In genomic region chr10:97583476-97583875, GRCh38 we compare ENCODE assay signal across 22 cellular contexts. TPM values are rescaled to one million over a fixed set of nuclear protein-coding genes. Genes with fewer than 3 reads are reported as not detected.
DNase-seq lines count a peak whose midpoint lies in the region; ATAC-seq, FAIRE-seq and TF ChIP-seq lines count a peak whose summit lies in the region.
"Had no signal": no experiment of that assay in that cellular context is flagged by ENCODE, and none has a peak within 500 bp of the region (broad histone marks: within the 10 kb centered on the region; RNA-seq: fewer than 3 reads in every experiment).

No MANE protein-coding gene starts in this region.

- TF ChIP-seq CTCF in RWPE2 (IDR thresholded peaks at IDR 0.05; ENCODE audit: poor library complexity, severe bottlenecking) (no peak), kidney (IDR thresholded peaks at IDR 0.05; ENCODE audit: borderline replicate concordance, extremely low read depth, insufficient read depth) (no peak), gastrocnemius medialis (IDR thresholded peaks at IDR 0.05 in 4 of 5, conservative IDR thresholded peaks at IDR 0.05 in 1 of 5) (no peak)
- no peak for TF ChIP-seq CTCF in CD8-positive, alpha-beta T cell (IDR thresholded peaks at IDR 0.05)

- no peaks in the 10 kb centered on the region for H3K4me1 Mint-ChIP-seq in CD8-positive, alpha-beta T cell (ENCODE audit: low read depth)
- no peaks in the 10 kb centered on the region for H3K4me1 Mint-ChIP-seq in activated CD8-positive, alpha-beta T cell treated with anti-CD3 and anti-CD28 coated beads, Interleukin-2, amount 10 ng/mL, durations not matched to agents 7 days and 5 days (ENCODE audit: low read depth)
- H3K4me1 Mint-ChIP-seq: activated B cell treated with CpG ODN at 0.5 μM for 24 hours; activated CD4-positive, alpha-beta memory T cell treated with anti-CD3 and anti-CD28 coated beads, Interleukin-2, amount 10 ng/mL, durations not matched to agents 7 days and 5 days had no signal

- no peaks in the 10 kb centered on the region for H3K9me2 ChIP-seq in GM23248 (ENCODE audit: insufficient read depth)

- H3K9me3 ChIP-seq in GM23248 (ENCODE audit: low read depth): no peaks in the 10 kb centered on the region
- no peaks in the 10 kb centered on the region for H3K9me3 ChIP-seq in RWPE2 (ENCODE audit: severe bottlenecking)
- H3K9me3 ChIP-seq in kidney (ENCODE audit: control insufficient read depth in 1 of 2, low read length in 2 of 2): no peaks in the 10 kb centered on the region
- no peaks in the 10 kb centered on the region for H3K9me3 ChIP-seq in gastrocnemius medialis
- no peaks in the 10 kb centered on the region for H3K9me3 ChIP-seq in CD8-positive, alpha-beta T cell (ENCODE audit: low read length)
- H3K9me3 ChIP-seq: ovary, tibial nerve had no signal

- H3K27ac Mint-ChIP-seq in CD8-positive, alpha-beta T cell: no peak overlapping the region
- no peak overlapping the region for H3K27ac Mint-ChIP-seq in activated CD8-positive, alpha-beta T cell treated with anti-CD3 and anti-CD28 coated beads, Interleukin-2, amount 10 ng/mL, durations not matched to agents 7 days and 5 days
- H3K27ac Mint-ChIP-seq: activated B cell treated with CpG ODN at 0.5 μM for 24 hours; activated CD4-positive, alpha-beta memory T cell treated with anti-CD3 and anti-CD28 coated beads, Interleukin-2, amount 10 ng/mL, durations not matched to agents 7 days and 5 days; activated naive CD4-positive, alpha-beta T cell treated with anti-CD3 and anti-CD28 coated beads for 36 hours; activated T-cell treated with anti-CD3 and anti-CD28 coated beads, Interleukin-2, amount 50 U/mL, for 24 hours; endodermal cell; T-helper 2 cell treated with Interferon-gamma antibody and Interleukin-4, amounts not matched to agents 5 μg/mL and 100 μg/mL, for 36 hours had no signal

- DNase-seq in GM23248 (no peak), RWPE2 (ENCODE audit: low spot score) (no peak), kidney (no peak), gastrocnemius medialis (no peak), left lobe of liver (ENCODE audit: low spot score) (no peak)
- no peak for DNase-seq in CD8-positive, alpha-beta T cell
- no peak for DNase-seq in activated CD8-positive, alpha-beta T cell treated with anti-CD3 and anti-CD28 coated beads, Interleukin-2, amount 10 ng/mL, durations not matched to agents 7 days and 5 days
- DNase-seq: activated B cell treated with CpG ODN at 0.5 μM for 24 hours; activated CD4-positive, alpha-beta memory T cell treated with anti-CD3 and anti-CD28 coated beads, Interleukin-2, amount 10 ng/mL, durations not matched to agents 7 days and 5 days; activated naive CD4-positive, alpha-beta T cell treated with anti-CD3 and anti-CD28 coated beads for 36 hours; activated T-cell treated with anti-CD3 and anti-CD28 coated beads, Interleukin-2, amount 50 U/mL, for 24 hours; AML-193; COR-L47; glutamatergic neuron; NCI-H1105 treated with DMSO at 0.1 percent for 48 hours; stimulated activated naive CD4-positive, alpha-beta T cell had no signal

- H4K20me1 ChIP-seq in GM23248 (ENCODE audit: insufficient read depth): no peaks in the 10 kb centered on the region

- H3K4me2 ChIP-seq in GM23248 (ENCODE audit: unreplicated experiment): no peak overlapping the region

- in situ Hi-C loops in GM23248 (cut with MboI): no loop called here
- in situ Hi-C loops in gastrocnemius medialis (cut with MboI; ENCODE audit: low sequenced_read_pairs in 4 of 4): no loop called here

- CTCF ChIA-PET in CD8-positive, alpha-beta T cell (lab: Charles Lee): interaction anchor here (0.6 to 3.6 kb wide), 3 partner anchors 11 to 32 kb away, joined by 3 to 16 read pairs (median 3); partner anchors contain the start of gene ANKRD2
- CTCF ChIA-PET in activated CD8-positive, alpha-beta T cell treated with anti-CD3 and anti-CD28 coated beads, Interleukin-2, amount 10 ng/mL, durations not matched to agents 7 days and 5 days (lab: Charles Lee): interaction anchor here (3.1 kb wide), 1 partner anchor 11 kb away, joined by 12 read pairs; the partner anchor contains the start of gene ANKRD2

- H3K4me3 ChIP-seq in GM23248: no peak overlapping the region
- H3K4me3 ChIP-seq in RWPE2 (ENCODE audit: severe bottlenecking): no peak overlapping the region
- no peak overlapping the region for H3K4me3 ChIP-seq in kidney (ENCODE audit: low read length in 2 of 2)
- no peak overlapping the region for H3K4me3 ChIP-seq in gastrocnemius medialis
- H3K4me3 ChIP-seq in CD8-positive, alpha-beta T cell (ENCODE audit: low read depth, low read length): no peak overlapping the region
- H3K4me3 ChIP-seq: ovary had no signal

- no peak overlapping the region for H3K9ac ChIP-seq in GM23248
- peak overlapping the region in 1 of 2 donors; percentile 86 for H3K9ac ChIP-seq in kidney (ENCODE audit: low read length in 2 of 2)

- H3K4me1 ChIP-seq in GM23248 (ENCODE audit: insufficient read depth) (peaks cover 4% of the 10 kb centered on the region; the same call in 1 of the 2 replicates), RWPE2 (ENCODE audit: insufficient read depth, poor library complexity, severe bottlenecking) (peaks cover 8% of the 10 kb centered on the region), kidney (ENCODE audit: control insufficient read depth in 1 of 2, insufficient read depth in 1 of 2, low read depth in 1 of 2, low read length in 2 of 2) (peaks cover 15 to 29% of the 10 kb centered on the region in 2 donors), gastrocnemius medialis (peaks cover 6 to 24% of the 10 kb centered on the region in 2 donors)
- no peaks in the 10 kb centered on the region for H3K4me1 ChIP-seq in CD8-positive, alpha-beta T cell (ENCODE audit: insufficient read depth, low read length)

- no peaks in the 10 kb centered on the region for H3K36me3 Mint-ChIP-seq in CD8-positive, alpha-beta T cell
- H3K36me3 Mint-ChIP-seq in activated CD8-positive, alpha-beta T cell treated with anti-CD3 and anti-CD28 coated beads, Interleukin-2, amount 10 ng/mL, durations not matched to agents 7 days and 5 days (ENCODE audit: low read depth): no peaks in the 10 kb centered on the region

- WGBS in GM23248 (ENCODE audit: low coverage in 1 of 2, low lambda C conversion rate in 2 of 2, missing lambda C conversion rate in 2 of 2), 2 experiments: 80 to 83% methylated on average over 6 to 11 of the region's 13 CpGs

- H3K36me3 ChIP-seq in GM23248 (ENCODE audit: low read depth) (no peaks in the 10 kb centered on the region), RWPE2 (ENCODE audit: low read depth) (no peaks in the 10 kb centered on the region), kidney (ENCODE audit: control insufficient read depth in 1 of 2, insufficient read depth in 2 of 2, low read length in 2 of 2) (no peaks in the 10 kb centered on the region), gastrocnemius medialis (peaks cover 0 to 6% of the 10 kb centered on the region in 2 donors)
- H3K36me3 ChIP-seq in CD8-positive, alpha-beta T cell (ENCODE audit: insufficient read depth, low read length): no peaks in the 10 kb centered on the region
- H3K36me3 ChIP-seq: ovary, tibial nerve had no signal

- no peaks in the 10 kb centered on the region for H3F3A ChIP-seq in GM23248 (ENCODE audit: insufficient read depth)

- no peaks in the 10 kb centered on the region for H3K9me3 Mint-ChIP-seq in CD8-positive, alpha-beta T cell
- H3K9me3 Mint-ChIP-seq in activated CD8-positive, alpha-beta T cell treated with anti-CD3 and anti-CD28 coated beads, Interleukin-2, amount 10 ng/mL, durations not matched to agents 7 days and 5 days (ENCODE audit: insufficient read depth): no peaks in the 10 kb centered on the region
- H3K9me3 Mint-ChIP-seq: activated B cell treated with CpG ODN at 0.5 μM for 24 hours; activated CD4-positive, alpha-beta memory T cell treated with anti-CD3 and anti-CD28 coated beads, Interleukin-2, amount 10 ng/mL, durations not matched to agents 7 days and 5 days; activated naive CD4-positive, alpha-beta T cell treated with anti-CD3 and anti-CD28 coated beads for 36 hours; activated T-cell treated with anti-CD3 and anti-CD28 coated beads, Interleukin-2, amount 50 U/mL, for 24 hours; endodermal cell; T-helper 2 cell treated with Interferon-gamma antibody and Interleukin-4, amounts not matched to agents 5 μg/mL and 100 μg/mL, for 36 hours had no signal

- no peak overlapping the region for H3K27ac ChIP-seq in GM23248
- peak overlapping the region; percentile 19 for H3K27ac ChIP-seq in RWPE2 (ENCODE audit: poor library complexity, severe bottlenecking)
- peak overlapping the region; percentile 94 to 95 for H3K27ac ChIP-seq in kidney (ENCODE audit: low read depth in 2 of 2, low read length in 2 of 2)
- H3K27ac ChIP-seq in gastrocnemius medialis: peak overlapping the region; percentile 83 to 94 (median 92)
- H3K27ac ChIP-seq in CD8-positive, alpha-beta T cell (ENCODE audit: low read depth, low read length): no peak overlapping the region
- H3K27ac ChIP-seq: ovary had no signal

- POLR2A ChIA-PET in CD8-positive, alpha-beta T cell (lab: Charles Lee): no interaction called here
- POLR2A ChIA-PET in activated CD8-positive, alpha-beta T cell treated with anti-CD3 and anti-CD28 coated beads, Interleukin-2, amount 10 ng/mL, durations not matched to agents 7 days and 5 days (lab: Charles Lee): no interaction called here

- H3K79me2 ChIP-seq in GM23248 (ENCODE audit: insufficient read depth): no peaks in the 10 kb centered on the region

- no peak for FAIRE-seq in kidney (lab: Jason Lieb, UNC)
- FAIRE-seq: colon had no signal

- peak overlapping the region; percentile 69 for H2AFZ ChIP-seq in GM23248

- H3K27me3 Mint-ChIP-seq in CD8-positive, alpha-beta T cell (ENCODE audit: low read depth): peaks cover 4% of the 10 kb centered on the region
- H3K27me3 Mint-ChIP-seq in activated CD8-positive, alpha-beta T cell treated with anti-CD3 and anti-CD28 coated beads, Interleukin-2, amount 10 ng/mL, durations not matched to agents 7 days and 5 days (ENCODE audit: low read depth): peaks cover 5% of the 10 kb centered on the region
- H3K27me3 Mint-ChIP-seq: activated B cell treated with CpG ODN at 0.5 μM for 24 hours; activated T-cell treated with anti-CD3 and anti-CD28 coated beads, Interleukin-2, amount 50 U/mL, for 24 hours had no signal

- intact Hi-C loops in kidney (cut with DNase I) (no loop called here), gastrocnemius medialis (cut with DNase I; ENCODE audit: low total_unique reads) (no loop called here)
- intact Hi-C loops in CD8-positive, alpha-beta T cell (cut with DNase I, micrococcal nuclease): no loop called here

- TF ChIP-seq POLR2A in gastrocnemius medialis (IDR thresholded peaks at IDR 0.05): no peak

- ATAC-seq in RWPE2 (ENCODE audit: low read depth) (no peak), gastrocnemius medialis (no peak), left lobe of liver (no peak)
- ATAC-seq in CD8-positive, alpha-beta T cell: no peak
- no peak for ATAC-seq in activated CD8-positive, alpha-beta T cell treated with anti-CD3 and anti-CD28 coated beads, Interleukin-2, amount 10 ng/mL, durations not matched to agents 7 days and 5 days

- no peak overlapping the region for H3K4me3 Mint-ChIP-seq in CD8-positive, alpha-beta T cell
- no peak overlapping the region for H3K4me3 Mint-ChIP-seq in activated CD8-positive, alpha-beta T cell treated with anti-CD3 and anti-CD28 coated beads, Interleukin-2, amount 10 ng/mL, durations not matched to agents 7 days and 5 days
- H3K4me3 Mint-ChIP-seq: activated B cell treated with CpG ODN at 0.5 μM for 24 hours; activated CD4-positive, alpha-beta memory T cell treated with anti-CD3 and anti-CD28 coated beads, Interleukin-2, amount 10 ng/mL, durations not matched to agents 7 days and 5 days; activated naive CD4-positive, alpha-beta T cell treated with anti-CD3 and anti-CD28 coated beads for 36 hours; activated T-cell treated with anti-CD3 and anti-CD28 coated beads, Interleukin-2, amount 50 U/mL, for 24 hours; endodermal cell; T-helper 2 cell treated with Interferon-gamma antibody and Interleukin-4, amounts not matched to agents 5 μg/mL and 100 μg/mL, for 36 hours had no signal

- no peaks in the 10 kb centered on the region for H3K27me3 ChIP-seq in GM23248 (replicated peaks; ENCODE audit: insufficient read depth)
- no peaks in the 10 kb centered on the region for H3K27me3 ChIP-seq in RWPE2 (ENCODE audit: insufficient read depth, poor library complexity, severe bottlenecking)
- no peaks in the 10 kb centered on the region for H3K27me3 ChIP-seq in gastrocnemius medialis
- H3K27me3 ChIP-seq in CD8-positive, alpha-beta T cell (ENCODE audit: insufficient read depth, low read length): no peaks in the 10 kb centered on the region
- H3K27me3 ChIP-seq: ovary, tibial nerve had no signal

RNA-seq across cellular contexts. Expression of gene HOGA1, which starts 0.7 kb away (rescaled TPM):
- 0.22 TPM in 1 of 2 replicates, not detected in the other for total RNA-seq in GM23248 (2014; rRNA removed; shearing (Covaris generic))
- polyA plus RNA-seq in GM23248 (2016; fragmentation: Nextera tagmentation; extraction: Ambion mirVana) (0.13 and 0.28 TPM in 2 replicates), kidney (ENCODE audit: insufficient read depth, low read depth, low replicate concordance) (100 TPM)
- total RNA-seq in kidney (28.8 TPM), gastrocnemius medialis (10 to 100 TPM in 1 of 4 donors, 1 to 10 TPM in 1, under 1 TPM in 2; 0.27 to 11.2 (median 4.1) TPM), left lobe of liver (66.2 TPM)
- not detected for total RNA-seq in CD8-positive, alpha-beta T cell
- total RNA-seq in activated CD8-positive, alpha-beta T cell treated with anti-CD3 and anti-CD28 coated beads, Interleukin-2, amount 10 ng/mL, durations not matched to agents 7 days and 5 days: not detected
- total RNA-seq: activated B cell treated with CpG ODN at 0.5 μM for 24 hours; activated CD4-positive, alpha-beta memory T cell treated with anti-CD3 and anti-CD28 coated beads, Interleukin-2, amount 10 ng/mL, durations not matched to agents 7 days and 5 days; activated naive CD4-positive, alpha-beta T cell treated with anti-CD3 and anti-CD28 coated beads for 36 hours had no signal

RNA-seq across cellular contexts. Expression of gene C10orf62, which starts 6.0 kb away (rescaled TPM):
- total RNA-seq in GM23248 (2014; rRNA removed; shearing (Covaris generic)): not detected in 2 replicates
- not detected in 2 replicates for polyA plus RNA-seq in GM23248 (2016; fragmentation: Nextera tagmentation; extraction: Ambion mirVana)
- 1.6 TPM for total RNA-seq in kidney
- polyA plus RNA-seq in kidney (ENCODE audit: insufficient read depth, low read depth, low replicate concordance): 0.77 TPM
- total RNA-seq in gastrocnemius medialis: under 1 TPM in 2 of 4 donors, not detected in 2; 0.41 to 0.55 TPM
- not detected for total RNA-seq in CD8-positive, alpha-beta T cell
- total RNA-seq in activated CD8-positive, alpha-beta T cell treated with anti-CD3 and anti-CD28 coated beads, Interleukin-2, amount 10 ng/mL, durations not matched to agents 7 days and 5 days: not detected
- 3.7 TPM for total RNA-seq in left lobe of liver
- total RNA-seq: activated B cell treated with CpG ODN at 0.5 μM for 24 hours; activated CD4-positive, alpha-beta memory T cell treated with anti-CD3 and anti-CD28 coated beads, Interleukin-2, amount 10 ng/mL, durations not matched to agents 7 days and 5 days; activated naive CD4-positive, alpha-beta T cell treated with anti-CD3 and anti-CD28 coated beads for 36 hours; endodermal cell; lung microvascular endothelial cell had no signal
- polyA plus RNA-seq: ovary had no signal

RNA-seq across cellular contexts. Expression of gene ANKRD2, which starts 10.9 kb away (rescaled TPM):
- not detected in 2 replicates for total RNA-seq in GM23248 (2014; rRNA removed; shearing (Covaris generic))
- not detected in 2 replicates for polyA plus RNA-seq in GM23248 (2016; fragmentation: Nextera tagmentation; extraction: Ambion mirVana)
- total RNA-seq in kidney: 3.6 TPM
- polyA plus RNA-seq in kidney (ENCODE audit: insufficient read depth, low read depth, low replicate concordance): 10.0 TPM
- 1,000 to 10,000 TPM in 1 of 4 donors, 100 to 1,000 TPM in 3; 105 to 1,024 (median 853) TPM for total RNA-seq in gastrocnemius medialis
- total RNA-seq in CD8-positive, alpha-beta T cell: not detected
- total RNA-seq in activated CD8-positive, alpha-beta T cell treated with anti-CD3 and anti-CD28 coated beads, Interleukin-2, amount 10 ng/mL, durations not matched to agents 7 days and 5 days: under 1 TPM in 1 of 2 experiments, not detected in 1; 0.26 TPM
- not detected for total RNA-seq in left lobe of liver
- total RNA-seq: activated B cell treated with CpG ODN at 0.5 μM for 24 hours, endodermal cell had no signal

RNA-seq across cellular contexts. Expression of gene MORN4, which starts 49.8 kb away (rescaled TPM):
- 5.3 and 7.9 TPM in 2 replicates for total RNA-seq in GM23248 (2014; rRNA removed; shearing (Covaris generic))
- polyA plus RNA-seq in GM23248 (2016; fragmentation: Nextera tagmentation; extraction: Ambion mirVana) (19.8 and 22.2 TPM in 2 replicates), kidney (ENCODE audit: insufficient read depth, low read depth, low replicate concordance) (21.2 TPM)
- total RNA-seq in kidney (9.1 TPM), gastrocnemius medialis (1 to 10 TPM in 3 of 4 donors, under 1 TPM in 1; 0.51 to 8.7 (median 2.1) TPM), left lobe of liver (0.81 TPM)
- total RNA-seq in CD8-positive, alpha-beta T cell: not detected
- total RNA-seq in activated CD8-positive, alpha-beta T cell treated with anti-CD3 and anti-CD28 coated beads, Interleukin-2, amount 10 ng/mL, durations not matched to agents 7 days and 5 days: 1 to 10 TPM; 1.1 to 1.2 TPM

RNA-seq across cellular contexts. Expression of gene PI4K2A, which starts 57.0 kb away (rescaled TPM):
- 23.1 and 28.7 TPM in 2 replicates for total RNA-seq in GM23248 (2014; rRNA removed; shearing (Covaris generic))
- 16.1 and 16.6 TPM in 2 replicates for polyA plus RNA-seq in GM23248 (2016; fragmentation: Nextera tagmentation; extraction: Ambion mirVana)
- total RNA-seq in kidney: 14.2 TPM
- 17.3 TPM for polyA plus RNA-seq in kidney (ENCODE audit: insufficient read depth, low read depth, low replicate concordance)
- 10 to 100 TPM; 16.1 to 18.5 (median 17.9) TPM for total RNA-seq in gastrocnemius medialis
- 10 to 100 TPM; 37.6 to 37.7 TPM for total RNA-seq in CD8-positive, alpha-beta T cell
- total RNA-seq in activated CD8-positive, alpha-beta T cell treated with anti-CD3 and anti-CD28 coated beads, Interleukin-2, amount 10 ng/mL, durations not matched to agents 7 days and 5 days: 1 to 10 TPM; 8.9 to 9.5 TPM
- total RNA-seq in left lobe of liver: 5.6 TPM

Comparison
In these comparisons a context has a peak if more than half of its experiments do, and no peak if none do; other contexts are left out.
1. H3K27ac ChIP-seq: peak in RWPE2 (single experiment), kidney (2 of 2) and gastrocnemius medialis (4 of 4); none in GM23248 (single experiment) and CD8-positive, alpha-beta T cell (single experiment).
2. RNA of gene ANKRD2, which starts 10.9 kb away (total RNA-seq): 105 to 1,024 TPM in gastrocnemius medialis; 3.6 TPM in kidney (single experiment), 0.26 TPM in activated CD8-positive, alpha-beta T cell treated with anti-CD3 and anti-CD28 coated beads, Interleukin-2, amount 10 ng/mL, durations not matched to agents 7 days and 5 days, not detected in CD8-positive, alpha-beta T cell, not detected in left lobe of liver (single experiment) and not detected in GM23248; every median in the first group is over 10 times any median in the second.